ENCODE assay signal across 33 cellular contexts in the genomic region with DNA sequence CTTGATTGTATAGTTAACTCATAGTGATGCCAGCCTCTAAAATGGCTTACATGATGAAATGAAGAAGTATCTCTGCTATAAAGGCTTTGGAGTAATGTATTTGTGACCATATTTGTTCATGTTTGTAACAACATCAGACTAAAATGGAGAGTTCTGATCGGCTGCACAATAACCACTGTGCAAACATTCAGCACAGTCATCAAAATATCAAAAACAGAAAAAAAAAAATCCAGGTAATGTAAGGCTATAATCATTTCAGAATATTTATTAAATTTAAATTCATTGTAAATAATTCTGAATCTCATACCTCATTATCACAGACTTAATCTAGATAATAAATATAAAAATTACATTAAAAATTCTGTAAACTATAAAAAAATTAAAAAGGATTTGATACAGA.
"Had no signal": no experiment of that assay in that cellular context is flagged by ENCODE, and none has a peak within 500 bp of the region (broad histone marks: within the 10 kb centered on the region; RNA-seq: fewer than 3 reads in every experiment).

No MANE protein-coding gene starts in this region.

- DNase-seq: activated CD4-positive, alpha-beta memory T cell treated with anti-CD3 and anti-CD28 coated beads, Interleukin-2, amount 10 ng/mL, durations not matched to agents 7 days and 5 days; activated CD4-positive, alpha-beta T cell treated with anti-CD3 and anti-CD28 coated beads for 1 hour; activated CD4-positive, alpha-beta T cell treated with anti-CD3 and anti-CD28 coated beads for 36 hours; activated CD4-positive, alpha-beta T cell treated with anti-CD3 and anti-CD28 coated beads for 48 hours; activated CD4-positive, alpha-beta T cell treated with anti-CD3 and anti-CD28 coated beads, Interleukin-2, amount 10 ng/mL, durations not matched to agents 7 days and 5 days; activated CD4-positive, alpha-beta T cell treated with anti-CD3 and anti-CD28 coated beads, Interleukin-2, amount 50 U/mL, for 48 hours; activated CD4-positive, CD25-positive, alpha-beta regulatory T cell; activated CD8-positive, alpha-beta memory T cell treated with anti-CD3 and anti-CD28 coated beads for 24 hours; activated CD8-positive, alpha-beta memory T cell treated with anti-CD3 and anti-CD28 coated beads, Interleukin-2, amount 10 ng/mL, durations not matched to agents 7 days and 5 days; activated CD8-positive, alpha-beta memory T cell treated with anti-CD3 and anti-CD28 coated beads, Interleukin-2, amount 50 U/mL, for 48 hours; activated CD8-positive, alpha-beta T cell treated with anti-CD3 and anti-CD28 coated beads, Interleukin-2, amount 10 ng/mL, durations not matched to agents 7 days and 5 days; activated effector memory CD4-positive, alpha-beta T cell treated with Interleukin-2 at 50 U/mL for 16 hours; activated gamma-delta T cell; activated naive CD4-positive, alpha-beta T cell treated with anti-CD3 and anti-CD28 coated beads, Interleukin-2, amount 10 ng/mL, durations not matched to agents 7 days and 5 days; activated naive CD4-positive, alpha-beta T cell treated with Interleukin-2 at 50 U/mL for 16 hours; activated naive CD8-positive, alpha-beta T cell treated with anti-CD3 and anti-CD28 coated beads, Interleukin-2, amount 10 ng/mL, durations not matched to agents 7 days and 5 days; activated naive CD8-positive, alpha-beta T cell treated with anti-CD3 and anti-CD28 coated beads, Interleukin-2, amount 50 U/mL, for 24 hours; activated T-cell treated with anti-CD3 and anti-CD28 coated beads, Interleukin-2, amount 50 U/mL, for 24 hours; activated T-cell treated with anti-CD3 and anti-CD28 coated beads, Interleukin-2, amount 50 U/mL, for 48 hours; amygdala; anterior cingulate cortex; caudate nucleus; cerebellar nuclear complex; T-helper 1 cell; T-helper 2 cell; T-helper 9 cell had no signal

- H3K4me1 ChIP-seq: ascending aorta had no signal

- H3K9me3 ChIP-seq: ascending aorta had no signal

- H3K4me3 ChIP-seq: ascending aorta, cardiac muscle cell had no signal

- H3K27ac ChIP-seq: ascending aorta, cardiac muscle cell, VCaP had no signal

- ATAC-seq: activated CD4-positive, alpha-beta T cell treated with anti-CD3 and anti-CD28 coated beads for 36 hours; activated CD4-positive, CD25-positive, alpha-beta regulatory T cell treated with anti-CD3 and anti-CD28 coated beads, Interleukin-2, amount 50 U/mL, for 24 hours; activated CD8-positive, alpha-beta memory T cell treated with anti-CD3 and anti-CD28 coated beads, Interleukin-2, amount 10 ng/mL, durations not matched to agents 7 days and 5 days; activated CD8-positive, alpha-beta T cell treated with anti-CD3 and anti-CD28 coated beads, Interleukin-2, amount 10 ng/mL, durations not matched to agents 7 days and 5 days; activated naive CD8-positive, alpha-beta T cell treated with anti-CD3 and anti-CD28 coated beads, Interleukin-2, amount 50 U/mL, for 24 hours; WTC11 had no signal

- H3K36me3 ChIP-seq: ascending aorta, cardiac muscle cell had no signal

- FAIRE-seq: bronchial epithelial cell, TTC549 had no signal

- H3K27me3 ChIP-seq: ascending aorta, cardiac muscle cell had no signal
